ENCODE assay signal across 14 cellular contexts in genomic region chr13:37475966-37476365, GRCh38.
"Had no signal": no experiment of that assay in that cellular context is flagged by ENCODE, and none has a peak within 500 bp of the region (broad histone marks: within the 10 kb centered on the region; RNA-seq: fewer than 3 reads in every experiment).

No MANE protein-coding gene starts in this region.

- H3K9me3 ChIP-seq: colonic mucosa, pancreas, stomach had no signal

- H3K4me3 Mint-ChIP-seq: activated CD8-positive, alpha-beta memory T cell treated with anti-CD3 and anti-CD28 coated beads, Interleukin-2, amount 10 ng/mL, durations not matched to agents 7 days and 5 days; activated naive CD4-positive, alpha-beta T cell treated with anti-CD3 and anti-CD28 coated beads, Interleukin-2, amount 50 U/mL, for 24 hours; activated T-cell treated with anti-CD3 and anti-CD28 coated beads, Interleukin-2, amount 50 U/mL, for 24 hours; memory B cell; nephron progenitor cell had no signal

- H3K4me1 Mint-ChIP-seq: activated CD8-positive, alpha-beta memory T cell treated with anti-CD3 and anti-CD28 coated beads, Interleukin-2, amount 10 ng/mL, durations not matched to agents 7 days and 5 days; activated naive CD4-positive, alpha-beta T cell treated with anti-CD3 and anti-CD28 coated beads, Interleukin-2, amount 50 U/mL, for 24 hours; memory B cell had no signal

- H3K4me3 ChIP-seq: colonic mucosa, pancreas, stomach had no signal

- ATAC-seq: activated CD8-positive, alpha-beta memory T cell treated with anti-CD3 and anti-CD28 coated beads, Interleukin-2, amount 10 ng/mL, durations not matched to agents 7 days and 5 days; pancreas had no signal

- H3K27ac ChIP-seq: colonic mucosa, epithelial cell of prostate, pancreas, stomach had no signal

- H3K4me1 ChIP-seq: colonic mucosa, pancreas had no signal

- H3K36me3 Mint-ChIP-seq: activated CD8-positive, alpha-beta memory T cell treated with anti-CD3 and anti-CD28 coated beads, Interleukin-2, amount 10 ng/mL, durations not matched to agents 7 days and 5 days; activated naive CD4-positive, alpha-beta T cell treated with anti-CD3 and anti-CD28 coated beads, Interleukin-2, amount 50 U/mL, for 24 hours; memory B cell had no signal

- H3K27me3 ChIP-seq: colonic mucosa, pancreas, stomach had no signal

- H3K36me3 ChIP-seq: colonic mucosa, pancreas, stomach had no signal

- DNase-seq: activated CD4-positive, alpha-beta T cell treated with anti-CD3 and anti-CD28 coated beads, Interleukin-2, amount 50 U/mL, for 48 hours; activated CD4-positive, CD25-positive, alpha-beta regulatory T cell treated with anti-CD3 and anti-CD28 coated beads, Interleukin-2, amount 50 U/mL, for 72 hours; activated CD8-positive, alpha-beta memory T cell treated with anti-CD3 and anti-CD28 coated beads, Interleukin-2, amount 10 ng/mL, durations not matched to agents 7 days and 5 days; activated effector memory CD4-positive, alpha-beta T cell treated with Interleukin-2 at 50 U/mL for 16 hours; activated T-cell treated with anti-CD3 and anti-CD28 coated beads, Interleukin-2, amount 50 U/mL, for 24 hours; colonic mucosa; effector CD4-positive, alpha-beta T cell; nephron progenitor cell; pancreas; stimulated activated CD4-positive, alpha-beta T cell treated with anti-CD3 and anti-CD28 coated beads, Interleukin-4, amount 100 ng/mL, for 4 hours; stomach had no signal

- H3K9me3 Mint-ChIP-seq: memory B cell had no signal

- H3K27ac Mint-ChIP-seq: activated CD8-positive, alpha-beta memory T cell treated with anti-CD3 and anti-CD28 coated beads, Interleukin-2, amount 10 ng/mL, durations not matched to agents 7 days and 5 days; activated naive CD4-positive, alpha-beta T cell treated with anti-CD3 and anti-CD28 coated beads, Interleukin-2, amount 50 U/mL, for 24 hours; activated T-cell treated with anti-CD3 and anti-CD28 coated beads, Interleukin-2, amount 50 U/mL, for 24 hours; memory B cell; nephron progenitor cell had no signal

- H3K27me3 Mint-ChIP-seq: activated CD8-positive, alpha-beta memory T cell treated with anti-CD3 and anti-CD28 coated beads, Interleukin-2, amount 10 ng/mL, durations not matched to agents 7 days and 5 days; activated naive CD4-positive, alpha-beta T cell treated with anti-CD3 and anti-CD28 coated beads, Interleukin-2, amount 50 U/mL, for 24 hours; activated T-cell treated with anti-CD3 and anti-CD28 coated beads, Interleukin-2, amount 50 U/mL, for 24 hours; memory B cell had no signal
